22 cellular contexts compared by ENCODE assay signal in genomic region chr11:95565692-95566091, GRCh38.
DNase-seq lines count a peak whose midpoint lies in the region; ATAC-seq and TF ChIP-seq lines count a peak whose summit lies in the region.
"Had no signal": no experiment of that assay in that cellular context is flagged by ENCODE, and none has a peak within 500 bp of the region (broad histone marks: within the 10 kb centered on the region; RNA-seq: fewer than 3 reads in every experiment).

No MANE protein-coding gene starts in this region.

- DNase-seq in Ammon's horn (ENCODE audit: low spot score) (peak; percentile 31), NCI-H524 treated with DMSO at 0.1 percent for 48 hours (lab: John Stamatoyannopoulos, UW) (peak; percentile 59), ascending aorta (ENCODE audit: low spot score in 2 of 2) (no peak), neural progenitor cell (ENCODE audit: low spot score) (peak; percentile 85), natural killer cell (no peak), HuH-7.5 (ENCODE audit: low spot score) (no peak), aorta (no peak)
- DNase-seq: activated CD4-positive, alpha-beta T cell treated with anti-CD3 and anti-CD28 coated beads, Interleukin-2, amount 50 U/mL, for 4 hours; activated CD4-positive, CD25-positive, alpha-beta regulatory T cell; COR-L47; cortex of kidney; kidney glomerular epithelial cell; NCI-H146; PC-9; stimulated activated CD4-positive, alpha-beta T cell treated with anti-CD3 and anti-CD28 coated beads, Interleukin-1b, Interleukin-23, amount 100 ng/mL, for 48 hours; stimulated activated CD8-positive, alpha-beta memory T cell treated with anti-CD3 and anti-CD28 coated beads, Interleukin-4, amount 100 ng/mL, for 48 hours; stimulated activated naive CD8-positive, alpha-beta T cell treated with anti-CD3 and anti-CD28 coated beads, Interleukin-15, amount 100 ng/mL, for 72 hours; thyroid gland had no signal

- H3F3A ChIP-seq in neural progenitor cell (ENCODE audit: low read depth) = peaks cover 13% of the 10 kb centered on the region

- no peak overlapping the region for H2AFZ ChIP-seq in neural progenitor cell (replicated peaks)
- H2AFZ ChIP-seq: PC-9 had no signal

- H3K9me3 Mint-ChIP-seq in neural progenitor cell = peaks cover 14% of the 10 kb centered on the region
- H3K9me3 Mint-ChIP-seq in natural killer cell = peaks cover 4% of the 10 kb centered on the region in 2 donors

- no peaks in the 10 kb centered on the region for H3K36me3 ChIP-seq in ascending aorta
- H3K36me3 ChIP-seq in neural progenitor cell = no peaks in the 10 kb centered on the region
- H3K36me3 ChIP-seq in aorta (ENCODE audit: control insufficient read depth in 1 of 2, insufficient read depth in 2 of 2, low read length in 1 of 2) = no peaks in the 10 kb centered on the region
- H3K36me3 ChIP-seq: thyroid gland had no signal

- H3K4me3 Mint-ChIP-seq in neural progenitor cell (no peak overlapping the region), natural killer cell (no peak overlapping the region)
- H3K4me3 Mint-ChIP-seq: activated naive CD4-positive, alpha-beta T cell treated with anti-CD3 and anti-CD28 coated beads, Interleukin-2, amount 50 U/mL, for 24 hours; stimulated activated naive CD8-positive, alpha-beta T cell treated with anti-CD3 and anti-CD28 coated beads, Interleukin-15, amount 100 ng/mL, for 72 hours had no signal

- H3K9me3 ChIP-seq in ascending aorta (peaks cover 0 to 8% of the 10 kb centered on the region in 2 donors), neural progenitor cell (ENCODE audit: low read depth) (no peaks in the 10 kb centered on the region), aorta (ENCODE audit: control insufficient read depth, low read length) (peaks cover 3% of the 10 kb centered on the region)
- H3K9me3 ChIP-seq: thyroid gland had no signal

- ATAC-seq in natural killer cell (no peak), GM19395 (IDR thresholded peaks at IDR 0.05; ENCODE audit: unreplicated experiment) (no peak), aorta (ENCODE audit: low FRiP score) (no peak)
- ATAC-seq: Right ventricle myocardium inferior; stimulated activated naive CD8-positive, alpha-beta T cell treated with anti-CD3 and anti-CD28 coated beads, Interleukin-15, amount 100 ng/mL, for 72 hours had no signal

- peak overlapping the region; percentile 47 for H3K4me2 ChIP-seq in neural progenitor cell
- H3K4me2 ChIP-seq: PC-9 had no signal

- H3K27ac ChIP-seq in ascending aorta (peak overlapping the region; percentile 32 to 33), neural progenitor cell (peak overlapping the region; percentile 40), aorta (ENCODE audit: low read depth in 1 of 2, low read length in 2 of 2) (peak overlapping the region in 1 of 2 donors; percentile 84)
- H3K27ac ChIP-seq: PC-9, skin epidermis, thyroid gland had no signal

- H3K27me3 ChIP-seq in ascending aorta = no peaks in the 10 kb centered on the region
- no peaks in the 10 kb centered on the region for H3K27me3 ChIP-seq in neural progenitor cell
- H3K27me3 ChIP-seq in aorta (ENCODE audit: control insufficient read depth in 1 of 2, insufficient read depth in 2 of 2, low read length in 1 of 2) = no peaks in the 10 kb centered on the region
- H3K27me3 ChIP-seq: thyroid gland had no signal

- H3K4me3 ChIP-seq in ascending aorta (no peak overlapping the region), neural progenitor cell (no peak overlapping the region), aorta (ENCODE audit: low read length in 2 of 2) (no peak overlapping the region)
- H3K4me3 ChIP-seq: PC-9, skin epidermis, thyroid gland had no signal

- 36 to 41% methylated on average over 2 of the region's 2 CpGs for WGBS in aorta, 2 donors

- intact Hi-C loops in ascending aorta (cut with DNase I) (loop anchor here (5.0 to 10.0 kb wide), 3 partner anchors 137 to 481 kb away; partner anchors contain the start of genes ENDOD1 and SESN3), natural killer cell (cut with micrococcal nuclease) (no loop called here), aorta (cut with DNase I) (loop anchor here in 1 of 2 donors (2.0 to 5.0 kb wide), 4 partner anchors 113 to 408 kb away; partner anchors contain the start of gene SESN3)

- TF ChIP-seq CTCF in ascending aorta (IDR thresholded peaks at IDR 0.05) = no peak
- no peak for TF ChIP-seq CTCF in neural progenitor cell (IDR thresholded peaks at IDR 0.05)
- no peak for TF ChIP-seq CTCF in natural killer cell (IDR thresholded peaks at IDR 0.05)

- H3K79me2 ChIP-seq in neural progenitor cell (ENCODE audit: low read depth) = no peaks in the 10 kb centered on the region

- peak overlapping the region; percentile 84 for H3K27ac Mint-ChIP-seq in neural progenitor cell
- H3K27ac Mint-ChIP-seq in natural killer cell = no peak overlapping the region
- H3K27ac Mint-ChIP-seq: activated naive CD4-positive, alpha-beta T cell treated with anti-CD3 and anti-CD28 coated beads, Interleukin-2, amount 50 U/mL, for 24 hours; stimulated activated naive CD8-positive, alpha-beta T cell treated with anti-CD3 and anti-CD28 coated beads, Interleukin-15, amount 100 ng/mL, for 72 hours had no signal

- H3K9ac ChIP-seq in neural progenitor cell = no peak overlapping the region

- H3K36me3 Mint-ChIP-seq in neural progenitor cell = peaks cover 2% of the 10 kb centered on the region
- H3K36me3 Mint-ChIP-seq in natural killer cell = peaks cover 5% of the 10 kb centered on the region

- no peaks in the 10 kb centered on the region for H4K20me1 ChIP-seq in neural progenitor cell (ENCODE audit: low read depth)

- H3K27me3 Mint-ChIP-seq in neural progenitor cell (ENCODE audit: insufficient read depth, low read depth) (peaks cover 7% of the 10 kb centered on the region), natural killer cell (ENCODE audit: low read depth in 2 of 2) (peaks cover 3 to 12% of the 10 kb centered on the region in 2 donors)
- H3K27me3 Mint-ChIP-seq: activated naive CD4-positive, alpha-beta T cell treated with anti-CD3 and anti-CD28 coated beads, Interleukin-2, amount 50 U/mL, for 24 hours had no signal

- H3K4me1 ChIP-seq in ascending aorta (peaks cover 7 to 43% of the 10 kb centered on the region in 2 donors), neural progenitor cell (peaks cover 27% of the 10 kb centered on the region), aorta (ENCODE audit: control insufficient read depth in 1 of 2, insufficient read depth in 2 of 2, low read length in 2 of 2) (peaks cover 9 to 12% of the 10 kb centered on the region in 2 donors)
- H3K4me1 ChIP-seq: thyroid gland had no signal

- H3K4me1 Mint-ChIP-seq in neural progenitor cell = peaks cover 35% of the 10 kb centered on the region
- H3K4me1 Mint-ChIP-seq in natural killer cell = no peaks in the 10 kb centered on the region

Comparison
In these comparisons a context has a peak if more than half of its experiments do, and no peak if none do; other contexts are left out.
1. DNase-seq: peak in Ammon's horn (single experiment), NCI-H524 treated with DMSO at 0.1 percent for 48 hours (single experiment) and neural progenitor cell (single experiment); none in ascending aorta (0 of 2), natural killer cell (single experiment), HuH-7.5 (single experiment) and aorta (0 of 2).